1 cellular context compared by ENCODE assay signal in genomic region chr10:11195017-11195586, GRCh38.
TF ChIP-seq lines count a peak whose summit lies in the region.

No MANE protein-coding gene starts in this region.

TF ChIP-seq in GM12878, 131 proteins besides CTCF, POLR2A, EP300 and RAD21 (continued from another document):
- TF ChIP-seq, protein P1, sequence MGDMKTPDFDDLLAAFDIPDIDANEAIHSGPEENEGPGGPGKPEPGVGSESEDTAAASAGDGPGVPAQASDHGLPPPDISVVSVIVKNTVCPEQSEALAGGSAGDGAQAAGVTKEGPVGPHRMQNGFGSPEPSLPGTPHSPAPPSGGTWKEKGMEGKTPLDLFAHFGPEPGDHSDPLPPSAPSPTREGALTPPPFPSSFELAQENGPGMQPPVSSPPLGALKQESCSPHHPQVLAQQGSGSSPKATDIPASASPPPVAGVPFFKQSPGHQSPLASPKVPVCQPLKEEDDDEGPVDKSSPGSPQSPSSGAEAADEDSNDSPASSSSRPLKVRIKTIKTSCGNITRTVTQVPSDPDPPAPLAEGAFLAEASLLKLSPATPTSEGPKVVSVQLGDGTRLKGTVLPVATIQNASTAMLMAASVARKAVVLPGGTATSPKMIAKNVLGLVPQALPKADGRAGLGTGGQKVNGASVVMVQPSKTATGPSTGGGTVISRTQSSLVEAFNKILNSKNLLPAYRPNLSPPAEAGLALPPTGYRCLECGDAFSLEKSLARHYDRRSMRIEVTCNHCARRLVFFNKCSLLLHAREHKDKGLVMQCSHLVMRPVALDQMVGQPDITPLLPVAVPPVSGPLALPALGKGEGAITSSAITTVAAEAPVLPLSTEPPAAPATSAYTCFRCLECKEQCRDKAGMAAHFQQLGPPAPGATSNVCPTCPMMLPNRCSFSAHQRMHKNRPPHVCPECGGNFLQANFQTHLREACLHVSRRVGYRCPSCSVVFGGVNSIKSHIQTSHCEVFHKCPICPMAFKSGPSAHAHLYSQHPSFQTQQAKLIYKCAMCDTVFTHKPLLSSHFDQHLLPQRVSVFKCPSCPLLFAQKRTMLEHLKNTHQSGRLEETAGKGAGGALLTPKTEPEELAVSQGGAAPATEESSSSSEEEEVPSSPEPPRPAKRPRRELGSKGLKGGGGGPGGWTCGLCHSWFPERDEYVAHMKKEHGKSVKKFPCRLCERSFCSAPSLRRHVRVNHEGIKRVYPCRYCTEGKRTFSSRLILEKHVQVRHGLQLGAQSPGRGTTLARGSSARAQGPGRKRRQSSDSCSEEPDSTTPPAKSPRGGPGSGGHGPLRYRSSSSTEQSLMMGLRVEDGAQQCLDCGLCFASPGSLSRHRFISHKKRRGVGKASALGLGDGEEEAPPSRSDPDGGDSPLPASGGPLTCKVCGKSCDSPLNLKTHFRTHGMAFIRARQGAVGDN (IDR thresholded peaks at IDR 0.05): 0 out of 2 replicates have a peak, but pooled peaks have one; percentile 31
- TF ChIP-seq RUNX3 (IDR thresholded peaks at IDR 0.05; ENCODE audit: low read length): peak; percentile 46
- TF ChIP-seq KLF5 (IDR thresholded peaks at IDR 0.05; ENCODE audit: partially characterized antibody): no peak
- TF ChIP-seq, protein P2, sequence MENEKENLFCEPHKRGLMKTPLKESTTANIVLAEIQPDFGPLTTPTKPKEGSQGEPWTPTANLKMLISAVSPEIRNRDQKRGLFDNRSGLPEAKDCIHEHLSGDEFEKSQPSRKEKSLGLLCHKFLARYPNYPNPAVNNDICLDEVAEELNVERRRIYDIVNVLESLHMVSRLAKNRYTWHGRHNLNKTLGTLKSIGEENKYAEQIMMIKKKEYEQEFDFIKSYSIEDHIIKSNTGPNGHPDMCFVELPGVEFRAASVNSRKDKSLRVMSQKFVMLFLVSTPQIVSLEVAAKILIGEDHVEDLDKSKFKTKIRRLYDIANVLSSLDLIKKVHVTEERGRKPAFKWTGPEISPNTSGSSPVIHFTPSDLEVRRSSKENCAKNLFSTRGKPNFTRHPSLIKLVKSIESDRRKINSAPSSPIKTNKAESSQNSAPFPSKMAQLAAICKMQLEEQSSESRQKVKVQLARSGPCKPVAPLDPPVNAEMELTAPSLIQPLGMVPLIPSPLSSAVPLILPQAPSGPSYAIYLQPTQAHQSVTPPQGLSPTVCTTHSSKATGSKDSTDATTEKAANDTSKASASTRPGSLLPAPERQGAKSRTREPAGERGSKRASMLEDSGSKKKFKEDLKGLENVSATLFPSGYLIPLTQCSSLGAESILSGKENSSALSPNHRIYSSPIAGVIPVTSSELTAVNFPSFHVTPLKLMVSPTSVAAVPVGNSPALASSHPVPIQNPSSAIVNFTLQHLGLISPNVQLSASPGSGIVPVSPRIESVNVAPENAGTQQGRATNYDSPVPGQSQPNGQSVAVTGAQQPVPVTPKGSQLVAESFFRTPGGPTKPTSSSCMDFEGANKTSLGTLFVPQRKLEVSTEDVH (IDR thresholded peaks at IDR 0.05; ENCODE audit: low read depth, partially characterized antibody): no peak
- no peak for TF ChIP-seq CHD1 (IDR thresholded peaks at IDR 0.05; ENCODE audit: low read depth, low read length)
- TF ChIP-seq HDGF (IDR thresholded peaks at IDR 0.05): peak; percentile 68; the same call in 1 of the 2 replicates
- peak; percentile 17; the same call in 1 of the 2 replicates for TF ChIP-seq IKZF1 (conservative IDR thresholded peaks at IDR 0.05)
- TF ChIP-seq USF2 (IDR thresholded peaks at IDR 0.05; ENCODE audit: borderline replicate concordance, low read depth, low read length): no peak
TF ChIP-seq in GM12878: peak in this region for 11.
